12 cellular contexts compared by ENCODE assay signal in the genomic region with DNA sequence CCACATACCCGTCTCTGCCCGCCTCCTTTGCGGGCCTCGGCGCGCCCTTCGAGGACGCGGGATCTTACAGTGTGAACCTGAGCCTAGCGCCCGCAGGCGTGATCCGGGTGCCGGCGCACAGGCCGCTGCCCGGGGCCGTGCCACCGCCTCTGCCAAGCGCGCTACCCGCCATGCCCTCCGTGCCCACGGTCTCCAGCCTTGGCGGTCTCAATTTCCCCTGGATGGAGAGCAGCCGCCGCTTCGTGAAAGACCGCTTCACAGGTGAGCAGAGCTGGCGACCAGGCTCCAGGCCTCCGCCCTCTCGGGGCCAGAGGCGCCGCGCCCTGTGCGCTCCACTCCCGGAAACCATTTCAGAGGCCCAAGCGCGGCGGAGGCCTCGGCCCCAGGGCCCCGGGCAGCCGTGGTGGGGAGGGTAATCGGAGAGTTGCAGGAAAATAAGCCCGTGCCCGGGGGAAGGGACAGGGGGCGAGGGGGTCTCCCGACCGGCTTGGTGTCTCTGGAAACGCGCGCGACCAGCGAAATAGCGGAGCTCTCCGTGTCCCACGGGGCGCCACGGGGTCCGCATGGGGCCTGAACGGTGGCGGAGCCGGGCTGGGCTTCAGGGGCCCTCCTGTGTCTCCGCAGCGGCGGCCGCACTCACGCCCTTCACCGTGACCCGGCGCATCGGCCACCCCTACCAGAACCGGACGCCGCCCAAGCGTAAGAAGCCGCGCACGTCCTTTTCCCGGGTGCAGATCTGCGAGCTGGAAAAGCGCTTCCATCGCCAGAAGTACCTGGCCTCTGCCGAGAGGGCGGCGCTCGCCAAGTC. TPM values are rescaled to one million over a fixed set of nuclear protein-coding genes. Genes with fewer than 3 reads are reported as not detected.
DNase-seq lines count a peak whose midpoint lies in the region; ATAC-seq and TF ChIP-seq lines count a peak whose summit lies in the region.
"Had no signal": no experiment of that assay in that cellular context is flagged by ENCODE, and none has a peak within 500 bp of the region (broad histone marks: within the 10 kb centered on the region; RNA-seq: fewer than 3 reads in every experiment).

No MANE protein-coding gene starts in this region.

- DNase-seq in AG04450 (ENCODE audit: low read depth, low spot score) (no peak), DMS114 treated with DMSO at 0.1 percent for 48 hours (lab: John Stamatoyannopoulos, UW; ENCODE audit: unreplicated experiment) (no peak), medulla oblongata (ENCODE audit: extremely low spot score) (no peak)
- DNase-seq in activated CD4-positive, alpha-beta T cell treated with anti-CD3 and anti-CD28 coated beads, Interleukin-2, amount 50 U/mL, for 48 hours: peak; percentile 30 to 53
- no peak for DNase-seq in activated naive CD4-positive, alpha-beta T cell treated with Interleukin-2 at 50 U/mL for 16 hours
- DNase-seq: effector CD4-positive, alpha-beta T cell; MM.1S; naive B cell had no signal

- CTCF ChIA-PET in AG04450 (lab: Charles Lee): no interaction called here

- TF ChIP-seq CTCF in AG04450 (IDR thresholded peaks at IDR 0.05; ENCODE audit: low read depth, low read length) (peak; percentile 41), GM12873 (IDR thresholded peaks at IDR 0.05; ENCODE audit: insufficient read depth, low read depth, low read length, missing control alignments) (peak; percentile 54)

- H3K4me3 ChIP-seq in AG04450 (ENCODE audit: low read depth, low read length): no peak overlapping the region
- peak overlapping the region; percentile 34; the same call in 1 of the 2 replicates for H3K4me3 ChIP-seq in iPS-18c (ENCODE audit: insufficient read depth, low read depth, low read length)
- H3K4me3 ChIP-seq: HAP-1 had no signal

- POLR2A ChIA-PET in AG04450 (lab: Yijun Ruan, JAX): no interaction called here

- no peak overlapping the region for H3K27ac ChIP-seq in AG04450 (ENCODE audit: low read depth, low read length)

- H3K27me3 ChIP-seq in AG04450 (ENCODE audit: control insufficient read depth, insufficient read depth, low read length): peaks cover 95% of the 10 kb centered on the region

- ATAC-seq in GM21576 (IDR thresholded peaks at IDR 0.05; ENCODE audit: unreplicated experiment): no peak

- H3K9me3 ChIP-seq in AG04450 (ENCODE audit: control insufficient read depth, insufficient read depth, low read length) (peaks cover 17% of the 10 kb centered on the region; the same call in 1 of the 2 replicates), iPS-18c (ENCODE audit: control insufficient read depth, insufficient read depth, low read length) (peaks cover 2% of the 10 kb centered on the region)
- H3K9me3 ChIP-seq: HAP-1 had no signal

RNA-seq across cellular contexts. Expression of a gene that starts 0.7 kb away (rescaled TPM):
- not detected in 2 replicates for polyA plus RNA-seq in AG04450 (2011; rRNA removed)
- not detected in 2 replicates for polyA minus RNA-seq in AG04450 (2011; rRNA and poly(A)+ RNA removed)

Comparison
In these comparisons a context has a peak if more than half of its experiments do, and no peak if none do; other contexts are left out.
1. DNase-seq: peak in activated CD4-positive, alpha-beta T cell treated with anti-CD3 and anti-CD28 coated beads, Interleukin-2, amount 50 U/mL, for 48 hours (2 of 2); none in AG04450 (single experiment), DMS114 treated with DMSO at 0.1 percent for 48 hours (single experiment), medulla oblongata (single experiment) and activated naive CD4-positive, alpha-beta T cell treated with Interleukin-2 at 50 U/mL for 16 hours (single experiment).